In genomic region chr5:107088907-107089306, GRCh38 we compare ENCODE assay signal across 15 cellular contexts.
DNase-seq lines count a peak whose midpoint lies in the region; ATAC-seq and TF ChIP-seq lines count a peak whose summit lies in the region.
"Had no signal": no experiment of that assay in that cellular context is flagged by ENCODE, and none has a peak within 500 bp of the region (broad histone marks: within the 10 kb centered on the region; RNA-seq: fewer than 3 reads in every experiment).

No MANE protein-coding gene starts in this region.

- 64 to 88% (median 81%) methylated on average over 1 of the region's 1 CpG for WGBS in psoas muscle, 3 donors

- peaks cover 19% of the 10 kb centered on the region for H3K9me3 Mint-ChIP-seq in mesothelial cell of epicardium
- H3K9me3 Mint-ChIP-seq in Calu3 (ENCODE audit: low read depth, unreplicated experiment): peaks cover 3% of the 10 kb centered on the region

- H3K36me3 ChIP-seq in psoas muscle (ENCODE audit: insufficient read depth in 1 of 2, low read depth in 1 of 2): no peaks in the 10 kb centered on the region
- no peaks in the 10 kb centered on the region for H3K36me3 ChIP-seq in BE2C
- H3K36me3 ChIP-seq in A673 (ENCODE audit: insufficient read depth, low read length, poor library complexity, severe bottlenecking): no peaks in the 10 kb centered on the region
- H3K36me3 ChIP-seq: BLaER1 treated with 17β-estradiol and CSF1 and Interleukin-3, amounts not matched to agents 10 nM and 100 nM had no signal

- CTCF ChIA-PET in Calu3 (lab: Charles Lee) (no interaction called here), A673 (lab: Charles Lee) (no interaction called here)

- intact Hi-C loops in psoas muscle (cut with DNase I) (no loop called here), Calu3 (cut with micrococcal nuclease; ENCODE audit: unreplicated experiment) (no loop called here), A673 (cut with micrococcal nuclease; ENCODE audit: unreplicated experiment) (no loop called here)

- peaks cover 18% of the 10 kb centered on the region for H3K4me1 ChIP-seq in psoas muscle
- H3K4me1 ChIP-seq in BE2C: no peaks in the 10 kb centered on the region
- H3K4me1 ChIP-seq in A673 (ENCODE audit: insufficient read depth, low read length, poor library complexity, severe bottlenecking): no peaks in the 10 kb centered on the region
- H3K4me1 ChIP-seq: A549 had no signal

- DNase-seq in mesothelial cell of epicardium (ENCODE audit: low spot score in 2 of 2, unreplicated experiment in 2 of 2) (no peak), psoas muscle (no peak), Calu3 (no peak), BE2C (no peak), A673 (ENCODE audit: low spot score) (no peak)
- DNase-seq: CD4-positive, CD25-positive, alpha-beta regulatory T cell; DMS 273 treated with DMSO at 0.1 percent for 48 hours; DMS79; H7; IMR-90 had no signal

- H3K4me3 ChIP-seq in psoas muscle (no peak overlapping the region), BE2C (ENCODE audit: low read depth, low read length) (no peak overlapping the region), A673 (ENCODE audit: low read depth, low read length, poor library complexity, severe bottlenecking) (no peak overlapping the region)
- H3K4me3 ChIP-seq: A549; BLaER1 treated with 17β-estradiol and CSF1 and Interleukin-3, amounts not matched to agents 10 nM and 100 nM; GM12878; GM23338 had no signal

- H3K27ac ChIP-seq in angular gyrus (ENCODE audit: low read depth, low read length) (peak overlapping the region; percentile 45), psoas muscle (peak overlapping the region; percentile 61), A673 (ENCODE audit: low read depth, low read length, poor library complexity, severe bottlenecking) (no peak overlapping the region)
- H3K27ac ChIP-seq: A549; BLaER1 treated with 17β-estradiol and CSF1 and Interleukin-3, amounts not matched to agents 10 nM and 100 nM had no signal

- no peak overlapping the region for H3K4me3 Mint-ChIP-seq in mesothelial cell of epicardium
- no peak overlapping the region for H3K4me3 Mint-ChIP-seq in Calu3 (ENCODE audit: low read depth, unreplicated experiment)
- H3K4me3 Mint-ChIP-seq: CD4-positive, CD25-positive, alpha-beta regulatory T cell; GM23338 had no signal

- H3K27me3 Mint-ChIP-seq in mesothelial cell of epicardium (ENCODE audit: low read depth): no peaks in the 10 kb centered on the region
- no peaks in the 10 kb centered on the region for H3K27me3 Mint-ChIP-seq in Calu3 (ENCODE audit: unreplicated experiment)
- H3K27me3 Mint-ChIP-seq: CD4-positive, CD25-positive, alpha-beta regulatory T cell had no signal

- POLR2A ChIA-PET in A673 (lab: Charles Lee; ENCODE audit: low non-redundant PET): no interaction called here

- H3K4me1 Mint-ChIP-seq in mesothelial cell of epicardium (peaks cover 22% of the 10 kb centered on the region), Calu3 (ENCODE audit: low read depth, unreplicated experiment) (no peaks in the 10 kb centered on the region)
- H3K4me1 Mint-ChIP-seq: CD4-positive, CD25-positive, alpha-beta regulatory T cell; GM23338 had no signal

- H3K27me3 ChIP-seq in psoas muscle (ENCODE audit: insufficient read depth in 3 of 3, low read length in 2 of 3): no peaks in the 10 kb centered on the region
- no peaks in the 10 kb centered on the region for H3K27me3 ChIP-seq in BE2C
- H3K27me3 ChIP-seq in A673 (replicated peaks; ENCODE audit: insufficient read depth, low read depth, low read length, poor library complexity): no peaks in the 10 kb centered on the region
- H3K27me3 ChIP-seq: BLaER1 treated with 17β-estradiol and CSF1 and Interleukin-3, amounts not matched to agents 10 nM and 100 nM had no signal

- H3K27ac Mint-ChIP-seq in mesothelial cell of epicardium (peak overlapping the region; percentile 18), Calu3 (ENCODE audit: unreplicated experiment) (no peak overlapping the region)
- H3K27ac Mint-ChIP-seq: CD4-positive, CD25-positive, alpha-beta regulatory T cell; GM23338 had no signal

- BruUV-seq in Calu3 (replicated peaks; lab: Mats Ljungman, UMichigan): no TSS peak
- no TSS peak for BruUV-seq in A673 (replicated peaks; lab: Mats Ljungman, UMichigan)

- TF ChIP-seq CTCF in mesothelial cell of epicardium (IDR thresholded peaks at IDR 0.05; ENCODE audit: unreplicated experiment): no peak
- no peak for TF ChIP-seq CTCF in psoas muscle (IDR thresholded peaks at IDR 0.05)
- TF ChIP-seq CTCF in Calu3 (IDR thresholded peaks at IDR 0.05; ENCODE audit: unreplicated experiment): no peak
- no peak for TF ChIP-seq CTCF in BE2C (IDR thresholded peaks at IDR 0.05; ENCODE audit: low read depth, low read length)
- TF ChIP-seq CTCF in A673 (conservative IDR thresholded peaks at IDR 0.05; ENCODE audit: low read depth, low read length): no peak

- ATAC-seq in psoas muscle: peak; percentile 77 to 96 (median 92)
- ATAC-seq: A549, GM12878, GM23338 had no signal

- H3K36me3 Mint-ChIP-seq in mesothelial cell of epicardium (peaks cover 8% of the 10 kb centered on the region), Calu3 (ENCODE audit: insufficient read depth, unreplicated experiment) (no peaks in the 10 kb centered on the region)
- H3K36me3 Mint-ChIP-seq: CD4-positive, CD25-positive, alpha-beta regulatory T cell had no signal

- H3K9me3 ChIP-seq in psoas muscle: peaks cover 7% of the 10 kb centered on the region
- no peaks in the 10 kb centered on the region for H3K9me3 ChIP-seq in BE2C
- peaks cover 5% of the 10 kb centered on the region for H3K9me3 ChIP-seq in A673 (ENCODE audit: low read depth, low read length, poor library complexity, severe bottlenecking)
- H3K9me3 ChIP-seq: A549 had no signal
